Comparison of ENCODE assay signal across 8 cellular contexts in the genomic region with DNA sequence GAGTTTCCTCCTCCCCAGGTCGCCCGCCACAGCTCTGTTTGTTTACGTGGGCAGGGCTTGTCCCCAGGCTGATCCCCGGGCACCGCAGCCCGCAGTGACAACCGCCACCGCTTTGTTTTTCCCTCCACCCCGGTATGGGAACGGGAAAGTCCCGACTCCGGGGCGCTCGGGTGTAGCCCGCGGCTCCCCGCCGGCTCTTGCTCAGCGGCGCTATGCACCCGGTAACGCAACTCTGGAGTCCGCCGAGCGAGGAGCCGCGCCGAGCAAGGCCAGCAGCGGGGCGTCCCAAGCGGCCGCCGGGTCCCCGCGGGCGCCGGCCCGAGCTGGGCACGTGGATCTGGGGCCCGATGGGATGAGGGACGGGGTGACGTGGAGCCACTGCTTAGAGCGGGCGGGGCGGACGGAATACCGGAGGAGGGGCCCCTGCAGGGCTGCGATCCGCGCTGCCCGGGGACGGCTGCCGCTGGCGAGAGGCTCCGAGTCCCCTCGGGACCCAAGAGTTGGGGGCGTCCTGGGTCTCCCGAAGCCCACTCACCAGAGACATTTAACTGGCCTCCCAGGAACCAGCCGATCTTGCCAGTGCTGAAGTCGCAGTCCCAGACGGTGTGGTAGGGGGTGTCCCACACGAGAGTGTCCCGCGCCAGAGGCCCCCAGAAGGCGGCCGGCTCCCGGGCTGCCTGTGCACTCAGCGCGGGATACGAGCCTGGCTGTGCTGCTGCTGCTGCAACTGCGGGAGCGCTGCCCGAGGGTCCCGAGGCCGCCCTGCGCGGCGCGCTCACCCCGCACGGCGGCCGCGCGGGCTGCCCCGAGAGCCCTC. TPM values are rescaled to one million over a fixed set of nuclear protein-coding genes. Genes with fewer than 3 reads are reported as not detected.
DNase-seq lines count a peak whose midpoint lies in the region; ATAC-seq and TF ChIP-seq lines count a peak whose summit lies in the region.

No MANE protein-coding gene starts in this region.

- H3K4me3 ChIP-seq in psoas muscle: peak overlapping the region; percentile 86
- H3K4me3 ChIP-seq in vagina: peak overlapping the region; percentile 71 to 97

- no peaks in the 10 kb centered on the region for H3K36me3 Mint-ChIP-seq in activated naive CD8-positive, alpha-beta T cell treated with anti-CD3 and anti-CD28 coated beads for 36 hours

- peaks cover 50% of the 10 kb centered on the region for H3K4me1 Mint-ChIP-seq in activated naive CD8-positive, alpha-beta T cell treated with anti-CD3 and anti-CD28 coated beads for 36 hours

- DNase-seq in COLO668 (lab: John Stamatoyannopoulos, UW; ENCODE audit: unreplicated experiment) (peak; percentile 87), left cardiac atrium (peak; percentile 80), psoas muscle (peak; percentile 74 to 85), vagina (ENCODE audit: extremely low spot score in 2 of 2) (no peak)
- DNase-seq in activated naive CD8-positive, alpha-beta T cell treated with anti-CD3 and anti-CD28 coated beads for 36 hours: peak; percentile 78

- H3K9me3 Mint-ChIP-seq in activated naive CD8-positive, alpha-beta T cell treated with anti-CD3 and anti-CD28 coated beads for 36 hours: no peaks in the 10 kb centered on the region

- intact Hi-C loops in left cardiac atrium (cut with DNase I) (no loop called here), psoas muscle (cut with DNase I) (no loop called here), vagina (cut with DNase I) (no loop called here)

- H3K27me3 Mint-ChIP-seq in activated naive CD8-positive, alpha-beta T cell treated with anti-CD3 and anti-CD28 coated beads for 36 hours: no peaks in the 10 kb centered on the region

- H3K27ac Mint-ChIP-seq in activated naive CD8-positive, alpha-beta T cell treated with anti-CD3 and anti-CD28 coated beads for 36 hours: peak overlapping the region; percentile 79

- peak; percentile 33 for ATAC-seq in GM19452 (IDR thresholded peaks at IDR 0.05; ENCODE audit: unreplicated experiment)
- ATAC-seq in HG03571 (IDR thresholded peaks at IDR 0.05; ENCODE audit: unreplicated experiment): peak; percentile 25
- ATAC-seq in SK-N-SH treated with all-trans-retinoic acid at 6 μM for 48 hours: peak; percentile 72
- ATAC-seq in left cardiac atrium: peak; percentile 73 to 86
- ATAC-seq in psoas muscle: peak; percentile 68 to 79 (median 74)

- H3K4me3 Mint-ChIP-seq in activated naive CD8-positive, alpha-beta T cell treated with anti-CD3 and anti-CD28 coated beads for 36 hours: peak overlapping the region; percentile 79

- TF ChIP-seq POLR2A in vagina (IDR thresholded peaks at IDR 0.05): peak in 1 of 2 donors; percentile 26

- peaks cover 47% of the 10 kb centered on the region for H3K4me1 ChIP-seq in psoas muscle
- H3K4me1 ChIP-seq in vagina: peaks cover 58% of the 10 kb centered on the region

- H3K27ac ChIP-seq in psoas muscle (peak overlapping the region; percentile 83), vagina (peak overlapping the region; percentile 93)

- no peak for TF ChIP-seq CTCF in psoas muscle (IDR thresholded peaks at IDR 0.05)
- TF ChIP-seq CTCF in vagina (IDR thresholded peaks at IDR 0.05): no peak

- no peaks in the 10 kb centered on the region for H3K9me3 ChIP-seq in psoas muscle
- no peaks in the 10 kb centered on the region for H3K9me3 ChIP-seq in vagina

- 0 to 1% (median 1%) methylated on average over 75 to 86 of the region's 86 CpGs for WGBS in psoas muscle, 3 donors

- H3K27me3 ChIP-seq in psoas muscle (ENCODE audit: insufficient read depth in 3 of 3, low read length in 2 of 3): no peaks in the 10 kb centered on the region
- no peaks in the 10 kb centered on the region for H3K27me3 ChIP-seq in vagina

- H3K36me3 ChIP-seq in psoas muscle (ENCODE audit: insufficient read depth in 1 of 2, low read depth in 1 of 2) (no peaks in the 10 kb centered on the region), vagina (no peaks in the 10 kb centered on the region)

TF ChIP-seq in SK-N-SH treated with all-trans-retinoic acid at 6 μM for 48 hours, 23 proteins besides CTCF, POLR2A, EP300 and RAD21:
- TF ChIP-seq TCF4 (CRISPR knock-in tag; IDR thresholded peaks at IDR 0.05; ENCODE audit: borderline replicate concordance) (no peak), TOX (CRISPR knock-in tag; IDR thresholded peaks at IDR 0.05; ENCODE audit: borderline replicate concordance) (no peak), ZFP30 (CRISPR knock-in tag; IDR thresholded peaks at IDR 0.05) (no peak), RARB (CRISPR knock-in tag; IDR thresholded peaks at IDR 0.05) (no peak), CSDC2 (CRISPR knock-in tag; IDR thresholded peaks at IDR 0.05) (no peak), OSR1 (CRISPR knock-in tag; IDR thresholded peaks at IDR 0.05) (no peak)
- TF ChIP-seq, protein P1, sequence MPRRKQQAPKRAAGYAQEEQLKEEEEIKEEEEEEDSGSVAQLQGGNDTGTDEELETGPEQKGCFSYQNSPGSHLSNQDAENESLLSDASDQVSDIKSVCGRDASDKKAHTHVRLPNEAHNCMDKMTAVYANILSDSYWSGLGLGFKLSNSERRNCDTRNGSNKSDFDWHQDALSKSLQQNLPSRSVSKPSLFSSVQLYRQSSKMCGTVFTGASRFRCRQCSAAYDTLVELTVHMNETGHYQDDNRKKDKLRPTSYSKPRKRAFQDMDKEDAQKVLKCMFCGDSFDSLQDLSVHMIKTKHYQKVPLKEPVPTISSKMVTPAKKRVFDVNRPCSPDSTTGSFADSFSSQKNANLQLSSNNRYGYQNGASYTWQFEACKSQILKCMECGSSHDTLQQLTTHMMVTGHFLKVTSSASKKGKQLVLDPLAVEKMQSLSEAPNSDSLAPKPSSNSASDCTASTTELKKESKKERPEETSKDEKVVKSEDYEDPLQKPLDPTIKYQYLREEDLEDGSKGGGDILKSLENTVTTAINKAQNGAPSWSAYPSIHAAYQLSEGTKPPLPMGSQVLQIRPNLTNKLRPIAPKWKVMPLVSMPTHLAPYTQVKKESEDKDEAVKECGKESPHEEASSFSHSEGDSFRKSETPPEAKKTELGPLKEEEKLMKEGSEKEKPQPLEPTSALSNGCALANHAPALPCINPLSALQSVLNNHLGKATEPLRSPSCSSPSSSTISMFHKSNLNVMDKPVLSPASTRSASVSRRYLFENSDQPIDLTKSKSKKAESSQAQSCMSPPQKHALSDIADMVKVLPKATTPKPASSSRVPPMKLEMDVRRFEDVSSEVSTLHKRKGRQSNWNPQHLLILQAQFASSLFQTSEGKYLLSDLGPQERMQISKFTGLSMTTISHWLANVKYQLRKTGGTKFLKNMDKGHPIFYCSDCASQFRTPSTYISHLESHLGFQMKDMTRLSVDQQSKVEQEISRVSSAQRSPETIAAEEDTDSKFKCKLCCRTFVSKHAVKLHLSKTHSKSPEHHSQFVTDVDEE (CRISPR knock-in tag; IDR thresholded peaks at IDR 0.05): no peak

RNA-seq across cellular contexts. Expression of a gene that starts 0.5 kb away (rescaled TPM):
- 10 to 100 TPM; 14.3 to 14.5 TPM for total RNA-seq in activated naive CD8-positive, alpha-beta T cell treated with anti-CD3 and anti-CD28 coated beads for 36 hours
- total RNA-seq in left cardiac atrium (10 to 100 TPM; 27.9 to 55.0 TPM), psoas muscle (10 to 100 TPM; 16.8 to 53.3 (median 39.0) TPM), vagina (26.3 TPM)
- 10 to 100 TPM in 2 of 3 donors, 1 to 10 TPM in 1; 8.8 to 15.1 (median 12.2) TPM for polyA plus RNA-seq in psoas muscle

RNA-seq across cellular contexts. Expression of a gene that starts 24.5 kb away (rescaled TPM):
- not detected for total RNA-seq in activated naive CD8-positive, alpha-beta T cell treated with anti-CD3 and anti-CD28 coated beads for 36 hours
- total RNA-seq in left cardiac atrium: under 1 TPM in 1 of 2 donors, not detected in 1; 0.38 TPM
- under 1 TPM in 3 of 4 donors, not detected in 1; 0.41 to 0.52 (median 0.48) TPM for total RNA-seq in psoas muscle
- polyA plus RNA-seq in psoas muscle: under 1 TPM; 0.04 to 0.07 (median 0.05) TPM
- not detected for total RNA-seq in vagina

Comparison
In these comparisons a context has a peak if more than half of its experiments do, and no peak if none do; other contexts are left out.
1. DNase-seq: peak in COLO668 (single experiment), activated naive CD8-positive, alpha-beta T cell treated with anti-CD3 and anti-CD28 coated beads for 36 hours (single experiment), left cardiac atrium (single experiment) and psoas muscle (2 of 2); none in vagina (0 of 2).
2. ATAC-seq: peak in every context shown above with its lines; median percentile 80 in left cardiac atrium; 74 in psoas muscle; 72 in SK-N-SH treated with all-trans-retinoic acid at 6 μM for 48 hours; 33 in GM19452; 25 in HG03571.